Comparison of ENCODE assay signal across 1 cellular context in genomic region chr6:143397229-143398222, GRCh38.
TF ChIP-seq lines count a peak whose summit lies in the region.

No MANE protein-coding gene starts in this region.

TF ChIP-seq in SK-N-SH treated with all-trans-retinoic acid at 6 μM for 48 hours, 23 proteins besides CTCF, POLR2A, EP300 and RAD21:
- TF ChIP-seq TSHZ2 (CRISPR knock-in tag; IDR thresholded peaks at IDR 0.05) = no peak
- no peak for TF ChIP-seq PPARA (CRISPR knock-in tag; IDR thresholded peaks at IDR 0.05; ENCODE audit: borderline replicate concordance)
- no peak for TF ChIP-seq TCF4 (CRISPR knock-in tag; IDR thresholded peaks at IDR 0.05; ENCODE audit: borderline replicate concordance)
- TF ChIP-seq PATZ1 (CRISPR knock-in tag; IDR thresholded peaks at IDR 0.05; ENCODE audit: borderline replicate concordance) = no peak
- TF ChIP-seq POU6F1 (CRISPR knock-in tag; IDR thresholded peaks at IDR 0.05; ENCODE audit: borderline replicate concordance, low read depth) = no peak
- no peak for TF ChIP-seq ARNTL (CRISPR knock-in tag; IDR thresholded peaks at IDR 0.05; ENCODE audit: borderline replicate concordance, low read depth)
- no peak for TF ChIP-seq CSDC2 (CRISPR knock-in tag; IDR thresholded peaks at IDR 0.05)
- TF ChIP-seq ISL1 (CRISPR knock-in tag; IDR thresholded peaks at IDR 0.05) = peak; percentile 34; the same call in 1 of the 2 replicates
